ENCODE assay signal across 15 cellular contexts in the genomic region with DNA sequence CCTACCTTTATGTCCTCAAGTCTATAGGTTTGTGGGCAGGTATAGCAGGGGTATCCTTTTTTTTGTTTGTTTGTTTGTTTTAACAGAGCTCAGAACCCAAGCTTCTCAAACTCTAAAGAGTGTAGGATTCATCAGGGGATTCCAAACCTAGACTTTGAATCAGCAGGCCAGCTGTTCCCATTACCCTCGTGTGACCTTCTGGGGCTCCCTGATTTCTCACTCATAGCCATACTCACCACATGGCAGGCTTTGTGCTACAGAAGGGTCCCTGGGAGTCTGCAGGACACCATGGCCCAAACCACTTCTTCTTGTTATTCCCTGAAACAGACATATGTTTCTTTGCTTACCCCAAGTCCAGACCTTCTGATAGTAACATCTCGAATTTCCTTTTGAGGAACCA.
DNase-seq lines count a peak whose midpoint lies in the region; ATAC-seq and TF ChIP-seq lines count a peak whose summit lies in the region.
"Had no signal": no experiment of that assay in that cellular context is flagged by ENCODE, and none has a peak within 500 bp of the region (broad histone marks: within the 10 kb centered on the region; RNA-seq: fewer than 3 reads in every experiment).

No MANE protein-coding gene starts in this region.

- H3K9ac ChIP-seq in IMR-90 (ENCODE audit: low read depth, low read length) (no peak overlapping the region), neural cell (ENCODE audit: low read length) (no peak overlapping the region)
- H3K9ac ChIP-seq: BLaER1 had no signal

- no peaks in the 10 kb centered on the region for H3K9me2 ChIP-seq in neural cell (ENCODE audit: insufficient read depth, low read length)

- H4K8ac ChIP-seq in IMR-90 (ENCODE audit: low read depth in 2 of 2, low read length in 2 of 2) = no peak overlapping the region

- intact Hi-C loops in IMR-90 (cut with micrococcal nuclease) = no loop called here
- intact Hi-C loops in left lung (cut with DNase I) = no loop called here

- H3K27me3 ChIP-seq in IMR-90 (ENCODE audit: control insufficient read depth, insufficient read depth, low read length) (no peaks in the 10 kb centered on the region), neural cell (ENCODE audit: insufficient read depth, low read depth, low read length) (no peaks in the 10 kb centered on the region), left lung (no peaks in the 10 kb centered on the region)
- H3K27me3 ChIP-seq: BLaER1 had no signal

- no peaks in the 10 kb centered on the region for H3K36me3 ChIP-seq in IMR-90 (ENCODE audit: control insufficient read depth, insufficient read depth, low read length)
- H3K36me3 ChIP-seq in neural cell (ENCODE audit: insufficient read depth, low read length) = no peaks in the 10 kb centered on the region
- no peaks in the 10 kb centered on the region for H3K36me3 ChIP-seq in left lung
- H3K36me3 ChIP-seq: BLaER1 had no signal

- H3F3A ChIP-seq in neural cell (ENCODE audit: insufficient read depth, low read length, poor library complexity, severe bottlenecking) = peaks cover 13% of the 10 kb centered on the region

- DNase-seq in NCI-H82 (lab: John Stamatoyannopoulos, UW) (peak; percentile 12), NCI-H82 treated with DMSO at 0.1 percent for 48 hours (lab: John Stamatoyannopoulos, UW; ENCODE audit: unreplicated experiment) (no peak), IMR-90 (no peak), left lung (no peak), occipital lobe (lab: John Stamatoyannopoulos, UW) (no peak)
- DNase-seq in stimulated activated CD8-positive, alpha-beta memory T cell treated with anti-CD3 and anti-CD28 coated beads, Interleukin-4, amount 100 ng/mL, for 48 hours = no peak
- DNase-seq: 8988T; Calu3; CD8-positive, alpha-beta T cell had no signal

- H3K9me3 ChIP-seq in IMR-90 (ENCODE audit: control insufficient read depth, insufficient read depth, low read length) = no peaks in the 10 kb centered on the region
- H3K9me3 ChIP-seq in neural cell (ENCODE audit: low read length) = no peaks in the 10 kb centered on the region
- H3K9me3 ChIP-seq in left lung = no peaks in the 10 kb centered on the region
- H3K9me3 ChIP-seq: BLaER1 had no signal

- H4K20me1 ChIP-seq in IMR-90 (ENCODE audit: insufficient read depth, low read length) = no peaks in the 10 kb centered on the region
- H4K20me1 ChIP-seq in neural cell (ENCODE audit: insufficient read depth) = no peaks in the 10 kb centered on the region
- H4K20me1 ChIP-seq: BLaER1 had no signal

- H3K27ac Mint-ChIP-seq in stimulated activated memory B cell treated with anti-CD40 and anti-IgM and Interleukin-4, amounts not matched to agents 10 μg/mL and 1 μg/mL and 100 μg/mL, for 72 hours = no peak overlapping the region
- H3K27ac Mint-ChIP-seq: CD8-positive, alpha-beta T cell; GM23338 had no signal

- CTCF ChIA-PET in IMR-90 (lab: Yijun Ruan, JAX) = no interaction called here

- H2BK120ac ChIP-seq in IMR-90 (ENCODE audit: low read depth, low read length) = no peak overlapping the region

- no peak overlapping the region for H3K18ac ChIP-seq in IMR-90 (ENCODE audit: low read depth, low read length)

- ATAC-seq in IMR-90 (ENCODE audit: low read depth) = no peak
- ATAC-seq in stimulated activated memory B cell treated with anti-CD40 and anti-IgM and Interleukin-4, amounts not matched to agents 10 μg/mL and 1 μg/mL and 100 μg/mL, for 72 hours = peak; percentile 24
- no peak for ATAC-seq in left lung
- ATAC-seq: CD8-positive, alpha-beta T cell; GM23338; HCT116; K562 had no signal

- H3K4ac ChIP-seq in IMR-90 (ENCODE audit: low read depth, low read length) = no peak overlapping the region

- H3K14ac ChIP-seq in IMR-90 (replicated peaks; ENCODE audit: low read depth, low read length) = no peak overlapping the region

- H3K9me3 Mint-ChIP-seq in stimulated activated memory B cell treated with anti-CD40 and anti-IgM and Interleukin-4, amounts not matched to agents 10 μg/mL and 1 μg/mL and 100 μg/mL, for 72 hours = no peaks in the 10 kb centered on the region
- H3K9me3 Mint-ChIP-seq: CD8-positive, alpha-beta T cell; GM23338 had no signal

- no peak overlapping the region for H2BK20ac ChIP-seq in IMR-90 (ENCODE audit: low read depth, low read length)

- no peak for TF ChIP-seq POLR2A in IMR-90 (IDR thresholded peaks at IDR 0.05; ENCODE audit: low read depth, low read length)

- no peaks in the 10 kb centered on the region for H3K79me2 ChIP-seq in neural cell (replicated peaks; ENCODE audit: insufficient read depth, low read length)

- in situ Hi-C loops in IMR-90 (cut with MboI; ENCODE audit: low sequenced_read_pairs) = no loop called here

- H3K4me1 Mint-ChIP-seq in stimulated activated memory B cell treated with anti-CD40 and anti-IgM and Interleukin-4, amounts not matched to agents 10 μg/mL and 1 μg/mL and 100 μg/mL, for 72 hours = peaks cover 5% of the 10 kb centered on the region

- no peaks in the 10 kb centered on the region for H3K79me1 ChIP-seq in IMR-90 (ENCODE audit: low read depth in 1 of 2, low read length in 2 of 2)

- no peak overlapping the region for H3K4me2 ChIP-seq in IMR-90 (ENCODE audit: low read depth, low read length)
- no peak overlapping the region for H3K4me2 ChIP-seq in neural cell (ENCODE audit: low read length)
- H3K4me2 ChIP-seq: BLaER1, GM23338 had no signal

- H3K4me3 Mint-ChIP-seq in stimulated activated memory B cell treated with anti-CD40 and anti-IgM and Interleukin-4, amounts not matched to agents 10 μg/mL and 1 μg/mL and 100 μg/mL, for 72 hours = no peak overlapping the region
- H3K4me3 Mint-ChIP-seq: CD8-positive, alpha-beta T cell; GM23338 had no signal

- H4K5ac ChIP-seq in IMR-90 (ENCODE audit: low read depth, low read length) = no peak overlapping the region

- H2AK5ac ChIP-seq in IMR-90 (ENCODE audit: low read depth, low read length) = no peak overlapping the region

- H4K91ac ChIP-seq in IMR-90 (ENCODE audit: insufficient read depth, low read depth, low read length) = no peak overlapping the region

- H3K4me1 ChIP-seq in IMR-90 (ENCODE audit: control insufficient read depth, insufficient read depth, low read length) (no peaks in the 10 kb centered on the region), left lung (no peaks in the 10 kb centered on the region)

- 60% methylated on average over 1 of the region's 2 CpGs; no CpG with 5 or more reads in 1 of the 2 experiments for WGBS in IMR-90 (ENCODE audit: extremely low coverage in 2 of 2, insufficient read length in 1 of 2), 2 experiments

- no peak for TF ChIP-seq CTCF in IMR-90 (conservative IDR thresholded peaks at IDR 0.05; ENCODE audit: low read depth, low read length)
- no peak for TF ChIP-seq CTCF in neural cell (IDR thresholded peaks at IDR 0.05; ENCODE audit: poor library complexity, severe bottlenecking)
- no peak for TF ChIP-seq CTCF in left lung (IDR thresholded peaks at IDR 0.05)

- H3K56ac ChIP-seq in IMR-90 (ENCODE audit: extremely low read depth, insufficient read depth, low read length) = no peak overlapping the region

- H2BK15ac ChIP-seq in IMR-90 (ENCODE audit: low read depth, low read length) = no peak overlapping the region

- H3K36me3 Mint-ChIP-seq in stimulated activated memory B cell treated with anti-CD40 and anti-IgM and Interleukin-4, amounts not matched to agents 10 μg/mL and 1 μg/mL and 100 μg/mL, for 72 hours = no peaks in the 10 kb centered on the region
- H3K36me3 Mint-ChIP-seq: CD8-positive, alpha-beta T cell had no signal

- no peak for TF ChIP-seq EP300 in neural cell (conservative IDR thresholded peaks at IDR 0.05; ENCODE audit: poor library complexity, severe bottlenecking)

- H3K27me3 Mint-ChIP-seq in stimulated activated memory B cell treated with anti-CD40 and anti-IgM and Interleukin-4, amounts not matched to agents 10 μg/mL and 1 μg/mL and 100 μg/mL, for 72 hours = peaks cover 10% of the 10 kb centered on the region

- no peak overlapping the region for H2BK5ac ChIP-seq in IMR-90 (ENCODE audit: low read depth, low read length, poor library complexity, severe bottlenecking)

- peak overlapping the region; percentile 13 for H2AK9ac ChIP-seq in IMR-90 (replicated peaks; ENCODE audit: low read depth, low read length, poor library complexity)

- H2AFZ ChIP-seq in IMR-90 (replicated peaks; ENCODE audit: low read length, poor library complexity) (no peak overlapping the region), neural cell (ENCODE audit: low read depth, low read length) (no peak overlapping the region)
- H2AFZ ChIP-seq: GM23338 had no signal

- H3K4me3 ChIP-seq in IMR-90 (ENCODE audit: insufficient read depth, low read depth, low read length) = no peak overlapping the region
- no peak overlapping the region for H3K4me3 ChIP-seq in neural cell (ENCODE audit: low read length)
- no peak overlapping the region for H3K4me3 ChIP-seq in left lung
- H3K4me3 ChIP-seq: BLaER1, GM23338, K562 had no signal

- no peak overlapping the region for H3K23ac ChIP-seq in IMR-90 (ENCODE audit: low read depth, low read length)

- no peak overlapping the region for H3K27ac ChIP-seq in IMR-90 (ENCODE audit: insufficient read depth, low read length)
- H3K27ac ChIP-seq in neural cell (ENCODE audit: low read length) = peak overlapping the region; percentile 25
- H3K27ac ChIP-seq in left lung = no peak overlapping the region
- H3K27ac ChIP-seq: BLaER1 had no signal

- no peaks in the 10 kb centered on the region for H3K9me1 ChIP-seq in IMR-90 (ENCODE audit: insufficient read depth, low read length)

- dilution Hi-C loops in IMR-90 (cut with HindIII; ENCODE audit: low sequenced_read_pairs, unreplicated experiment) = no loop called here

- BruUV-seq in IMR-90 (replicated peaks; lab: Mats Ljungman, UMichigan) = no TSS peak

- POLR2A ChIA-PET in IMR-90 (lab: Charles Lee; ENCODE audit: unreplicated experiment) = no interaction called here

- no peak for TF ChIP-seq RAD21 in IMR-90 (IDR thresholded peaks at IDR 0.05; ENCODE audit: low read length)
- no peak for TF ChIP-seq RAD21 in neural cell (conservative IDR thresholded peaks at IDR 0.05)

TF ChIP-seq in neural cell, 6 proteins besides CTCF, POLR2A, EP300 and RAD21 (continues in another document):
- TF ChIP-seq POLR2AphosphoS5 (IDR thresholded peaks at IDR 0.05) (no peak), EZH2 (IDR thresholded peaks at IDR 0.05; ENCODE audit: borderline replicate concordance, insufficient read depth, low read length, poor library complexity, severe bottlenecking) (no peak), TAF1 (IDR thresholded peaks at IDR 0.05; ENCODE audit: low read depth) (no peak)
